14 cellular contexts compared by ENCODE assay signal in genomic region chr14:59213368-59214315, GRCh38. TPM values are rescaled to one million over a fixed set of nuclear protein-coding genes. Genes with fewer than 3 reads are reported as not detected.
DNase-seq lines count a peak whose midpoint lies in the region; ATAC-seq and TF ChIP-seq lines count a peak whose summit lies in the region.
"Had no signal": no experiment of that assay in that cellular context is flagged by ENCODE, and none has a peak within 500 bp of the region (broad histone marks: within the 10 kb centered on the region; RNA-seq: fewer than 3 reads in every experiment).

No MANE protein-coding gene starts in this region.

- intact Hi-C loops in left ventricle myocardium inferior (cut with micrococcal nuclease) (no loop called here), left ventricle myocardium superior (cut with micrococcal nuclease) (no loop called here), vagina (cut with DNase I) (no loop called here)

- peaks cover 90% of the 10 kb centered on the region for H3K4me1 ChIP-seq in left ventricle myocardium inferior
- H3K4me1 ChIP-seq in vagina: peaks cover 65% of the 10 kb centered on the region

- no peak for ATAC-seq in left ventricle myocardium superior
- ATAC-seq in activated CD4-positive, CD25-positive, alpha-beta regulatory T cell treated with anti-CD3 and anti-CD28 coated beads, Interleukin-2, amount 50 U/mL, for 24 hours: no peak
- ATAC-seq: activated naive CD8-positive, alpha-beta T cell treated with anti-CD3 and anti-CD28 coated beads, Interleukin-2, amount 50 U/mL, for 24 hours; K562; natural killer cell treated with Interleukin-12 subunit alpha and Interleukin-12 subunit beta and Interleukin-15 and Interleukin-18, amount 100 ng/mL, for 72 hours had no signal

- TF ChIP-seq POLR2A in vagina (IDR thresholded peaks at IDR 0.05): no peak

- H3K9me3 ChIP-seq in left ventricle myocardium inferior (replicated peaks) (no peaks in the 10 kb centered on the region), vagina (no peaks in the 10 kb centered on the region)

- no peaks in the 10 kb centered on the region for H3K36me3 ChIP-seq in left ventricle myocardium inferior
- no peaks in the 10 kb centered on the region for H3K36me3 ChIP-seq in vagina

- H3K4me3 ChIP-seq in left ventricle myocardium inferior (no peak overlapping the region), vagina (no peak overlapping the region)
- H3K4me3 ChIP-seq: K562 had no signal

- DNase-seq in left ventricle myocardium inferior (no peak), left ventricle myocardium superior (no peak), NCI-H748 treated with DMSO at 0.1 percent for 48 hours (lab: John Stamatoyannopoulos, UW) (peak; percentile 59), iris pigment epithelial cell (ENCODE audit: low read depth) (peak; percentile 48), vagina (ENCODE audit: extremely low spot score in 2 of 2) (no peak), NCI-H226 (no peak), Kasumi-1 (lab: John Stamatoyannopoulos, UW) (no peak)
- DNase-seq: activated CD8-positive, alpha-beta memory T cell treated with anti-CD3 and anti-CD28 coated beads for 24 hours; activated naive CD8-positive, alpha-beta T cell treated with anti-CD3 and anti-CD28 coated beads, Interleukin-2, amount 50 U/mL, for 24 hours; effector CD4-positive, alpha-beta T cell; NK-92 treated with Interleukin-12 subunit alpha and Interleukin-12 subunit beta, amount 100 ng/mL, for 24 hours had no signal

- H3K27ac ChIP-seq in left ventricle myocardium inferior (replicated peaks): peak overlapping the region; percentile 79
- peak overlapping the region; percentile 19 for H3K27ac ChIP-seq in vagina

- H3K27me3 ChIP-seq in left ventricle myocardium inferior (ENCODE audit: low read depth) (no peaks in the 10 kb centered on the region), vagina (no peaks in the 10 kb centered on the region)

- TF ChIP-seq CTCF in left ventricle myocardium inferior (IDR thresholded peaks at IDR 0.05; ENCODE audit: borderline replicate concordance) (no peak), vagina (IDR thresholded peaks at IDR 0.05) (no peak)

RNA-seq across cellular contexts. Expression of gene DAAM1, which starts 25.2 kb away (rescaled TPM):
- total RNA-seq in left ventricle myocardium inferior: 84.8 TPM
- 111 TPM for total RNA-seq in left ventricle myocardium superior
- 42.0 TPM for total RNA-seq in vagina

Comparison
In these comparisons a context has a peak if more than half of its experiments do, and no peak if none do; other contexts are left out.
1. DNase-seq: peak in NCI-H748 treated with DMSO at 0.1 percent for 48 hours (single experiment) and iris pigment epithelial cell (single experiment); none in left ventricle myocardium inferior (single experiment), left ventricle myocardium superior (single experiment), vagina (0 of 2), NCI-H226 (single experiment) and Kasumi-1 (0 of 2).